18 cellular contexts compared by ENCODE assay signal in genomic region chr22:38080468-38080846, GRCh38. TPM values are rescaled to one million over a fixed set of nuclear protein-coding genes. Genes with fewer than 3 reads are reported as not detected.
DNase-seq lines count a peak whose midpoint lies in the region; ATAC-seq and TF ChIP-seq lines count a peak whose summit lies in the region.
"Had no signal": no experiment of that assay in that cellular context is flagged by ENCODE, and none has a peak within 500 bp of the region (broad histone marks: within the 10 kb centered on the region; RNA-seq: fewer than 3 reads in every experiment).

No MANE protein-coding gene starts in this region.

- peaks cover 5 to 23% (median 15%) of the 10 kb centered on the region in 12 donors for H3K4me1 ChIP-seq in heart left ventricle
- peaks cover 16 to 37% of the 10 kb centered on the region in 2 donors for H3K4me1 ChIP-seq in neuronal stem cell (ENCODE audit: control insufficient read depth in 2 of 2, insufficient read depth in 1 of 2, low read depth in 1 of 2, low read length in 2 of 2)
- H3K4me1 ChIP-seq in upper lobe of right lung = peaks cover 20% of the 10 kb centered on the region
- H3K4me1 ChIP-seq: A549 had no signal

- peak overlapping the region; percentile 94 for H2BK12ac ChIP-seq in neuronal stem cell (ENCODE audit: low read length)

- peak overlapping the region; percentile 99 for H3K23ac ChIP-seq in neuronal stem cell (ENCODE audit: low read depth, low read length, poor library complexity)

- intact Hi-C loops in heart left ventricle (cut with DNase I) = no loop called here
- intact Hi-C loops in Right ventricle myocardium superior (cut with DNase I) = no loop called here
- intact Hi-C loops in upper lobe of right lung (cut with DNase I) = no loop called here

- H2BK5ac ChIP-seq in neuronal stem cell (ENCODE audit: low read length) = no peak overlapping the region

- H3K27ac ChIP-seq in heart left ventricle (peak overlapping the region in 1 of 12 donors; percentile 12), neuronal stem cell (replicated peaks; ENCODE audit: low read length) (no peak overlapping the region), upper lobe of right lung (no peak overlapping the region)
- H3K27ac ChIP-seq: A549, cardiac muscle cell, SJSA1 had no signal

- peak overlapping the region; percentile 67 for H2BK120ac ChIP-seq in neuronal stem cell (ENCODE audit: low read depth, low read length)

- peak overlapping the region; percentile 97 for H3K14ac ChIP-seq in neuronal stem cell (ENCODE audit: low read length)

- H3K27me3 ChIP-seq in heart left ventricle = peaks cover 0 to 35% (median 9%) of the 10 kb centered on the region in 9 donors
- H3K27me3 ChIP-seq in neuronal stem cell (ENCODE audit: control insufficient read depth in 3 of 3, insufficient read depth in 3 of 3, low read depth in 1 of 3, low read length in 3 of 3) = peaks cover 0 to 29% (median 7%) of the 10 kb centered on the region in 3 experiments
- H3K27me3 ChIP-seq in upper lobe of right lung = peaks cover 28% of the 10 kb centered on the region

- H2AK5ac ChIP-seq in neuronal stem cell (ENCODE audit: low read depth, low read length) = peak overlapping the region; percentile 95

- TF ChIP-seq CTCF in heart left ventricle (IDR thresholded peaks at IDR 0.05) (no peak), epithelial cell of esophagus (IDR thresholded peaks at IDR 0.05; ENCODE audit: insufficient read depth, low read depth, low read length, missing control alignments) (no peak), upper lobe of right lung (IDR thresholded peaks at IDR 0.05) (no peak)

- peak overlapping the region; percentile 100 for H2BK15ac ChIP-seq in neuronal stem cell (ENCODE audit: low read length)

- no peak for TF ChIP-seq POLR2A in heart left ventricle (IDR thresholded peaks at IDR 0.05)

- peak overlapping the region; percentile 17 for H4K8ac ChIP-seq in neuronal stem cell (ENCODE audit: low read depth, low read length)

- no peak overlapping the region for H4K91ac ChIP-seq in neuronal stem cell (ENCODE audit: low read depth, low read length, poor library complexity)

- peak overlapping the region; percentile 57 for H3K4me2 ChIP-seq in neuronal stem cell (ENCODE audit: insufficient read depth, low read length, poor library complexity, severe bottlenecking)
- H3K4me2 ChIP-seq: A549 had no signal

- ATAC-seq in heart left ventricle = no peak
- no peak for ATAC-seq in Right ventricle myocardium superior (ENCODE audit: poor library complexity)
- ATAC-seq in upper lobe of right lung = no peak
- no peak for ATAC-seq in SK-N-SH treated with all-trans-retinoic acid at 6 μM for 48 hours
- ATAC-seq: A549 had no signal

- peaks cover 0 to under 1% (median 0%) of the 10 kb centered on the region in 9 donors for H3K36me3 ChIP-seq in heart left ventricle
- peaks cover 0 to 2% of the 10 kb centered on the region in 2 donors for H3K36me3 ChIP-seq in neuronal stem cell (replicated peaks in 1 of 2; ENCODE audit: control insufficient read depth in 2 of 2, insufficient read depth in 2 of 2, low read length in 2 of 2)
- no peaks in the 10 kb centered on the region for H3K36me3 ChIP-seq in upper lobe of right lung
- H3K36me3 ChIP-seq: cardiac muscle cell, SJSA1 had no signal

- H3K4me3 ChIP-seq in heart left ventricle = peak overlapping the region in 8 of 12 donors; percentile 34 to 52 (median 46)
- H3K4me3 ChIP-seq in epithelial cell of esophagus (ENCODE audit: low read length) = peak overlapping the region; percentile 8
- H3K4me3 ChIP-seq in neuronal stem cell (ENCODE audit: low read length in 2 of 2) = no peak overlapping the region
- H3K4me3 ChIP-seq in upper lobe of right lung = peak overlapping the region; percentile 35
- H3K4me3 ChIP-seq: A549 had no signal

- H2AFZ ChIP-seq in neuronal stem cell (ENCODE audit: low read length) = no peak overlapping the region

- H3K9me3 ChIP-seq in heart left ventricle (no peaks in the 10 kb centered on the region), neuronal stem cell (replicated peaks in 1 of 2; ENCODE audit: control insufficient read depth in 2 of 2, insufficient read depth in 1 of 2, low read depth in 1 of 2, low read length in 2 of 2) (no peaks in the 10 kb centered on the region), upper lobe of right lung (no peaks in the 10 kb centered on the region)
- H3K9me3 ChIP-seq: A549, SJSA1 had no signal

- DNase-seq in heart left ventricle (peak in 2 of 5 donors; percentile 20 to 59), Right ventricle myocardium superior (no peak), epithelial cell of esophagus (ENCODE audit: low read depth) (no peak), neuronal stem cell (ENCODE audit: low spot score) (no peak), upper lobe of right lung (no peak), LoVo (ENCODE audit: low spot score) (no peak), SW 1271 (lab: John Stamatoyannopoulos, UW) (no peak)
- DNase-seq: activated T-cell treated with anti-CD3 and anti-CD28 coated beads for 4 hours; CD4-positive, alpha-beta memory T cell; MM.1S; NCI-H187 treated with DMSO at 0.1 percent for 48 hours; NCI-H510A had no signal

- H3K9ac ChIP-seq in neuronal stem cell (ENCODE audit: low read depth, low read length, poor library complexity) = peak overlapping the region; percentile 16

- H3K79me1 ChIP-seq in neuronal stem cell (ENCODE audit: low read depth, low read length) = peaks cover 4% of the 10 kb centered on the region

- H3K18ac ChIP-seq in neuronal stem cell (ENCODE audit: low read length) = peak overlapping the region; percentile 94

- H3K4ac ChIP-seq in neuronal stem cell (ENCODE audit: low read length) = peak overlapping the region; percentile 23

- 49 to 68% (median 60%) methylated on average over 6 to 11 of the region's 11 CpGs for WGBS in heart left ventricle, 4 donors
- no CpG with 5 or more reads among the region's 11 CpGs for WGBS in neuronal stem cell (ENCODE audit: extremely low coverage in 2 of 2, insufficient read length in 2 of 2, insufficient replicate concordance in 1 of 2), 2 donors

TF ChIP-seq in SK-N-SH treated with all-trans-retinoic acid at 6 μM for 48 hours, 23 proteins besides CTCF, POLR2A, EP300 and RAD21 (continues in another document):
- no peak for TF ChIP-seq ZNF8 (CRISPR knock-in tag; IDR thresholded peaks at IDR 0.05)
- TF ChIP-seq ESRRG (CRISPR knock-in tag; IDR thresholded peaks at IDR 0.05) = no peak
- TF ChIP-seq, protein P1, sequence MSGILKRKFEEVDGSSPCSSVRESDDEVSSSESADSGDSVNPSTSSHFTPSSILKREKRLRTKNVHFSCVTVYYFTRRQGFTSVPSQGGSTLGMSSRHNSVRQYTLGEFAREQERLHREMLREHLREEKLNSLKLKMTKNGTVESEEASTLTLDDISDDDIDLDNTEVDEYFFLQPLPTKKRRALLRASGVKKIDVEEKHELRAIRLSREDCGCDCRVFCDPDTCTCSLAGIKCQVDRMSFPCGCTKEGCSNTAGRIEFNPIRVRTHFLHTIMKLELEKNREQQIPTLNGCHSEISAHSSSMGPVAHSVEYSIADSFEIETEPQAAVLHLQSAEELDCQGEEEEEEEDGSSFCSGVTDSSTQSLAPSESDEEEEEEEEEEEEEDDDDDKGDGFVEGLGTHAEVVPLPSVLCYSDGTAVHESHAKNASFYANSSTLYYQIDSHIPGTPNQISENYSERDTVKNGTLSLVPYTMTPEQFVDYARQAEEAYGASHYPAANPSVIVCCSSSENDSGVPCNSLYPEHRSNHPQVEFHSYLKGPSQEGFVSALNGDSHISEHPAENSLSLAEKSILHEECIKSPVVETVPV (CRISPR knock-in tag; IDR thresholded peaks at IDR 0.05) = no peak
- TF ChIP-seq TOX (CRISPR knock-in tag; IDR thresholded peaks at IDR 0.05; ENCODE audit: borderline replicate concordance) = no peak
- no peak for TF ChIP-seq OSR1 (CRISPR knock-in tag; IDR thresholded peaks at IDR 0.05)
- no peak for TF ChIP-seq POU6F1 (CRISPR knock-in tag; IDR thresholded peaks at IDR 0.05; ENCODE audit: borderline replicate concordance, low read depth)
- no peak for TF ChIP-seq PPARA (CRISPR knock-in tag; IDR thresholded peaks at IDR 0.05; ENCODE audit: borderline replicate concordance)
- no peak for TF ChIP-seq SNAI2 (CRISPR knock-in tag; IDR thresholded peaks at IDR 0.05)
- TF ChIP-seq BACH2 (CRISPR knock-in tag; IDR thresholded peaks at IDR 0.05; ENCODE audit: borderline replicate concordance) = no peak

RNA-seq across cellular contexts. Expression of gene SLC16A8, which starts 3.5 kb away (rescaled TPM):
- total RNA-seq in heart left ventricle = not detected
- under 1 TPM in 1 of 2 donors, not detected in 1; 0.34 TPM for polyA plus RNA-seq in heart left ventricle
- not detected for total RNA-seq in Right ventricle myocardium superior
- 1.3 TPM for polyA plus RNA-seq in neuronal stem cell (2013, experiment 1 of 2)
- 0.91 TPM for polyA plus RNA-seq in neuronal stem cell (2013, experiment 2 of 2)
- total RNA-seq in upper lobe of right lung = not detected
- total RNA-seq: activated CD4-positive, alpha-beta T cell treated with anti-CD3 and anti-CD28 coated beads, Interleukin-2, amount 10 ng/mL, durations not matched to agents 24 days and 14 days; CD4-positive, alpha-beta memory T cell; HT1080; SJSA1 had no signal
- polyA plus RNA-seq: A549; CD4-positive, alpha-beta memory T cell had no signal

RNA-seq across cellular contexts. Expression of gene PICK1, which starts 23.3 kb away (rescaled TPM):
- 10 to 100 TPM; 18.8 to 39.5 (median 22.2) TPM for total RNA-seq in heart left ventricle
- 10 to 100 TPM; 26.5 to 41.5 TPM for polyA plus RNA-seq in heart left ventricle
- total RNA-seq in Right ventricle myocardium superior = 20.4 TPM
- 8.4 TPM for polyA plus RNA-seq in neuronal stem cell (2013, experiment 1 of 2)
- polyA plus RNA-seq in neuronal stem cell (2013, experiment 2 of 2) = 8.2 TPM
- 31.8 TPM for total RNA-seq in upper lobe of right lung

RNA-seq across cellular contexts. Expression of gene BAIAP2L2, which starts 30.0 kb away (rescaled TPM):
- total RNA-seq in heart left ventricle (under 1 TPM in 8 of 9 donors, not detected in 1; 0.09 to 0.30 (median 0.22) TPM), Right ventricle myocardium superior (0.24 TPM), upper lobe of right lung (0.29 TPM)
- polyA plus RNA-seq in heart left ventricle = under 1 TPM; 0.17 to 0.27 TPM
- 4.8 TPM for polyA plus RNA-seq in neuronal stem cell (2013, experiment 1 of 2)
- polyA plus RNA-seq in neuronal stem cell (2013, experiment 2 of 2) = 4.5 TPM
- total RNA-seq: HT1080, SJSA1 had no signal
- polyA plus RNA-seq: CD4-positive, alpha-beta memory T cell had no signal

Comparison
In these comparisons a context has a peak if more than half of its experiments do, and no peak if none do; other contexts are left out.
1. H3K4me3 ChIP-seq: peak in heart left ventricle (8 of 12), epithelial cell of esophagus (single experiment) and upper lobe of right lung (single experiment); none in neuronal stem cell (0 of 2).